23 cellular contexts compared by ENCODE assay signal in the genomic region with DNA sequence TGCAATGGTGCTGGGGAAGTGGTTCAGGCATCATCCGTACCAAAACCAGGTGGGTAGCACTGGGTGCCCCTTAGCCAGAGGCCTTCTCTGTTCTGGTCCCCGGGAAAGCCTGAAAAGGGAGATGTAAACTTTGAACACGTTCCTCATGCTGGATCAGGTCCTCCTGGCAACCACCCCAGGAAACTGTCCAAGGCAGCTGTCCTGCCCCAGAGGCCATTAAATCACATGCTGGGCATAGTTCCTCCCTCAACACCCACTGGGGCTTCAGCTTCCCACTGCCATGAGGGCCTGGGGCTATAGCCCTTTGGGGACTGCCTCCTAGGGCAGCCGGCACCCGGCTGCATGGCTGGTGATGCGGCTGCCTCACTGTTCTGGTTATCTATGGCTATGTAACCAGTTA.
"Had no signal": no experiment of that assay in that cellular context is flagged by ENCODE, and none has a peak within 500 bp of the region (broad histone marks: within the 10 kb centered on the region; RNA-seq: fewer than 3 reads in every experiment).

No MANE protein-coding gene starts in this region.

- H3K4me3 ChIP-seq: gastrocnemius medialis, heart left ventricle, hepatocyte, left ventricle myocardium inferior, lung, neural progenitor cell, sigmoid colon, skin epidermis, spleen, testis, tibial artery had no signal

- H3K79me2 ChIP-seq: hepatocyte, parathyroid adenoma had no signal

- H3K4me1 ChIP-seq: gastrocnemius medialis, heart left ventricle, left ventricle myocardium inferior, neural progenitor cell, parathyroid adenoma, spleen, testis, tibial artery had no signal

- ATAC-seq: effector memory CD8-positive, alpha-beta T cell; gastrocnemius medialis; left cardiac atrium; stimulated activated memory B cell treated with anti-CD40 and anti-IgM and Interleukin-4, amounts not matched to agents 10 μg/mL and 1 μg/mL and 100 μg/mL, for 72 hours; stimulated activated naive CD8-positive, alpha-beta T cell treated with anti-CD3 and anti-CD28 coated beads, Interleukin-15, Interleukin-2, amounts not matched to agents 100 U/mL and 50 U/mL, for 24 hours had no signal

- H3K4me2 ChIP-seq: hepatocyte, neural progenitor cell had no signal

- H3K27ac ChIP-seq: gastrocnemius medialis, heart left ventricle, hepatocyte, left ventricle myocardium inferior, neural progenitor cell, parathyroid adenoma, sigmoid colon, skin epidermis, spleen, testis, tibial artery had no signal

- DNase-seq: cerebellar nuclear complex; cortex of kidney; effector memory CD8-positive, alpha-beta T cell; erythroblast; foreskin fibroblast; gastrocnemius medialis; left cardiac atrium; left ventricle myocardium inferior; naive B cell; spleen; stimulated activated CD4-positive, alpha-beta T cell treated with anti-CD3 and anti-CD28 coated beads, Interleukin-4, amount 100 ng/mL, for 4 hours; stimulated activated naive CD8-positive, alpha-beta T cell treated with anti-CD3 and anti-CD28 coated beads, Interleukin-15, Interleukin-2, amounts not matched to agents 100 U/mL and 50 U/mL, for 24 hours; substantia nigra; testis; tibial artery had no signal

- H3K9ac ChIP-seq: neural progenitor cell, parathyroid adenoma had no signal

- H3K27me3 ChIP-seq: heart left ventricle, hepatocyte, neural progenitor cell, sigmoid colon, testis had no signal

- H3K9me3 ChIP-seq: gastrocnemius medialis, sigmoid colon, testis, tibial artery had no signal

- H2AFZ ChIP-seq: hepatocyte, neural progenitor cell, parathyroid adenoma had no signal

- H3K36me3 ChIP-seq: gastrocnemius medialis, heart left ventricle, left ventricle myocardium inferior, neural progenitor cell, sigmoid colon, spleen, tibial artery had no signal
